ENCODE assay signal across 8 cellular contexts in genomic region chr2:232551289-232551688, GRCh38. TPM values are rescaled to one million over a fixed set of nuclear protein-coding genes. Genes with fewer than 3 reads are reported as not detected.
DNase-seq lines count a peak whose midpoint lies in the region; ATAC-seq lines count a peak whose summit lies in the region.

No MANE protein-coding gene starts in this region.

- H3K36me3 Mint-ChIP-seq in activated CD4-positive, alpha-beta memory T cell treated with anti-CD3 and anti-CD28 coated beads for 36 hours, result peaks cover 44% of the 10 kb centered on the region

- H3K4me3 Mint-ChIP-seq in activated CD4-positive, alpha-beta memory T cell treated with anti-CD3 and anti-CD28 coated beads for 36 hours, result peak overlapping the region; percentile 97
- peak overlapping the region; percentile 98 for H3K4me3 Mint-ChIP-seq in stimulated activated naive CD8-positive, alpha-beta T cell treated with anti-CD3 and anti-CD28 coated beads, Interleukin-15, amount 100 ng/mL, for 72 hours

- peak overlapping the region; percentile 97 for H3K27ac Mint-ChIP-seq in activated CD4-positive, alpha-beta memory T cell treated with anti-CD3 and anti-CD28 coated beads for 36 hours
- H3K27ac Mint-ChIP-seq in stimulated activated naive CD8-positive, alpha-beta T cell treated with anti-CD3 and anti-CD28 coated beads, Interleukin-15, amount 100 ng/mL, for 72 hours, result peak overlapping the region; percentile 100

- intact Hi-C loops in activated CD4-positive, alpha-beta memory T cell treated with anti-CD3 and anti-CD28 coated beads for 36 hours (cut with micrococcal nuclease), result loop anchor here (5.0 to 10.0 kb wide), 2 partner anchors 696 to 766 kb away; partner anchors contain the start of genes COPS7B and PDE6D

- H3K9me3 Mint-ChIP-seq in activated CD4-positive, alpha-beta memory T cell treated with anti-CD3 and anti-CD28 coated beads for 36 hours, result peaks cover 6% of the 10 kb centered on the region
- peaks cover 4 to 7% of the 10 kb centered on the region in 2 donors for H3K9me3 Mint-ChIP-seq in stimulated activated naive CD8-positive, alpha-beta T cell treated with anti-CD3 and anti-CD28 coated beads, Interleukin-15, amount 100 ng/mL, for 72 hours

- DNase-seq in NCI-H510A treated with DMSO at 0.1 percent for 48 hours (lab: John Stamatoyannopoulos, UW), result peak; percentile 39
- DNase-seq in NCI-H510A (lab: John Stamatoyannopoulos, UW), result no peak
- DNase-seq in activated CD4-positive, alpha-beta memory T cell treated with anti-CD3 and anti-CD28 coated beads for 36 hours, result no peak
- DNase-seq in stimulated activated naive CD8-positive, alpha-beta T cell treated with anti-CD3 and anti-CD28 coated beads, Interleukin-15, amount 100 ng/mL, for 72 hours, result no peak
- DNase-seq in NCI-H774 (lab: John Stamatoyannopoulos, UW), result no peak

- ATAC-seq in stimulated activated naive CD8-positive, alpha-beta T cell treated with anti-CD3 and anti-CD28 coated beads, Interleukin-15, amount 100 ng/mL, for 72 hours, result no peak
- no peak for ATAC-seq in GM21381 (IDR thresholded peaks at IDR 0.05; ENCODE audit: unreplicated experiment)
- ATAC-seq in HG02885 (IDR thresholded peaks at IDR 0.05; ENCODE audit: poor library complexity, unreplicated experiment), result no peak

- peak overlapping the region; percentile 88 for H3K4me3 ChIP-seq in iPS-11a (ENCODE audit: low read depth, low read length)

- peaks cover 70% of the 10 kb centered on the region for H3K4me1 Mint-ChIP-seq in activated CD4-positive, alpha-beta memory T cell treated with anti-CD3 and anti-CD28 coated beads for 36 hours (ENCODE audit: low read depth)
- H3K4me1 Mint-ChIP-seq in stimulated activated naive CD8-positive, alpha-beta T cell treated with anti-CD3 and anti-CD28 coated beads, Interleukin-15, amount 100 ng/mL, for 72 hours, result peaks cover 80% of the 10 kb centered on the region

- H3K27me3 Mint-ChIP-seq in activated CD4-positive, alpha-beta memory T cell treated with anti-CD3 and anti-CD28 coated beads for 36 hours, result no peaks in the 10 kb centered on the region
- no peaks in the 10 kb centered on the region for H3K27me3 Mint-ChIP-seq in stimulated activated naive CD8-positive, alpha-beta T cell treated with anti-CD3 and anti-CD28 coated beads, Interleukin-15, amount 100 ng/mL, for 72 hours

- CTCF ChIA-PET in activated CD4-positive, alpha-beta memory T cell treated with anti-CD3 and anti-CD28 coated beads for 36 hours (lab: Charles Lee), result interaction anchor here (1.1 kb wide), 1 partner anchor 54 kb away, joined by 3 read pairs; no protein-coding TSS in a partner anchor

- POLR2A ChIA-PET in activated CD4-positive, alpha-beta memory T cell treated with anti-CD3 and anti-CD28 coated beads for 36 hours (lab: Charles Lee), result interaction anchor here (0.7 to 0.8 kb wide), 2 partner anchors 11 to 508 kb away, joined by 3 read pairs; partner anchors contain the start of genes CHRNG and INPP5D

RNA-seq across cellular contexts. Expression of gene EIF4E2, which starts 0.8 kb away (rescaled TPM):
- 10 to 100 TPM; 51.7 to 55.7 TPM for total RNA-seq in activated CD4-positive, alpha-beta memory T cell treated with anti-CD3 and anti-CD28 coated beads for 36 hours

RNA-seq across cellular contexts. Expression of gene TIGD1, which starts 0.9 kb away (rescaled TPM):
- 1 to 10 TPM; 5.8 to 7.2 TPM for total RNA-seq in activated CD4-positive, alpha-beta memory T cell treated with anti-CD3 and anti-CD28 coated beads for 36 hours

RNA-seq across cellular contexts. Expression of gene CHRNG, which starts 11.8 kb away (rescaled TPM):
- not detected for total RNA-seq in activated CD4-positive, alpha-beta memory T cell treated with anti-CD3 and anti-CD28 coated beads for 36 hours

RNA-seq across cellular contexts. Expression of gene CHRND, which starts 25.3 kb away (rescaled TPM):
- total RNA-seq in activated CD4-positive, alpha-beta memory T cell treated with anti-CD3 and anti-CD28 coated beads for 36 hours, result not detected

RNA-seq across cellular contexts. Expression of gene PRSS56, which starts 31.1 kb away (rescaled TPM):
- total RNA-seq in activated CD4-positive, alpha-beta memory T cell treated with anti-CD3 and anti-CD28 coated beads for 36 hours, result not detected
